Comparison of ENCODE assay signal across 17 cellular contexts in the genomic region with DNA sequence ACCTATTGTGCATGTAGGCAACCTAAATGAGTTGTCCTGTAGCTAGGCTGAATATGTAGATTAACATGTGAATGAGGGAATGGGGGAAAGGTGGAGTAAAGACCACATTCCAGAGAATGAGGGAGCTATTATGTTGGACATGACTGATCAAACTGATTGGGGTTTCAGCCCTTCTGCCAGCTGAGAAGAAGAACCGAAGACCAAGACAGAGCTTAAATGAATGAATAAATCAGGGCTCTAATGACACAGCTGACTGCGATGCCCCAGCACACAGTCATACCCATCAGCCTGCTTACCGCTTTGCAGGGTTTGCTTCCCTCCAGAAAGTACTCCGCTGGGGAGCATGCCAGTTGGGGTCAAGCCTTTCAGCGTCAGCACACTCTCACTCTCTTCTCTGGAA.
"Had no signal": no experiment of that assay in that cellular context is flagged by ENCODE, and none has a peak within 500 bp of the region (broad histone marks: within the 10 kb centered on the region; RNA-seq: fewer than 3 reads in every experiment).

No MANE protein-coding gene starts in this region.

- H3K9me3 Mint-ChIP-seq: activated CD4-positive, alpha-beta T cell treated with anti-CD3 and anti-CD28 coated beads, Interleukin-2, amount 10 ng/mL, durations not matched to agents 7 days and 5 days; activated naive CD8-positive, alpha-beta T cell treated with anti-CD3 and anti-CD28 coated beads, Interleukin-2, amount 10 ng/mL, durations not matched to agents 7 days and 5 days; activated T-cell treated with anti-CD3 and anti-CD28 coated beads, Interleukin-2, amount 50 U/mL, for 24 hours; activated T-helper 2 cell treated with anti-CD3 and anti-CD28 coated beads, Interferon-gamma antibody, Interleukin-2, Interleukin-4, amounts not matched to agents 10 μg/mL and 5 μg/mL and 100 μg/mL, durations not matched to agents 14 hours and 24 hours and 36 hours; nephron had no signal

- H3K27me3 ChIP-seq: body of pancreas, gastrocnemius medialis, thyroid gland had no signal

- H3K27ac Mint-ChIP-seq: activated CD4-positive, alpha-beta T cell treated with anti-CD3 and anti-CD28 coated beads, Interleukin-2, amount 10 ng/mL, durations not matched to agents 7 days and 5 days; activated CD8-positive, alpha-beta T cell treated with anti-CD3 and anti-CD28 coated beads, Interleukin-2, amount 10 ng/mL, durations not matched to agents 7 days and 5 days; activated naive CD8-positive, alpha-beta T cell treated with anti-CD3 and anti-CD28 coated beads, Interleukin-2, amount 10 ng/mL, durations not matched to agents 7 days and 5 days; activated T-cell treated with anti-CD3 and anti-CD28 coated beads, Interleukin-2, amount 50 U/mL, for 24 hours; activated T-helper 2 cell treated with anti-CD3 and anti-CD28 coated beads, Interferon-gamma antibody, Interleukin-2, Interleukin-4, amounts not matched to agents 10 μg/mL and 5 μg/mL and 100 μg/mL, durations not matched to agents 14 hours and 24 hours and 36 hours; nephron had no signal

- H3K4me1 Mint-ChIP-seq: nephron had no signal

- H3K4me3 ChIP-seq: body of pancreas, gastrocnemius medialis, thyroid gland had no signal

- H3K9me3 ChIP-seq: body of pancreas, gastrocnemius medialis, thyroid gland had no signal

- DNase-seq: activated CD4-positive, alpha-beta T cell treated with anti-CD3 and anti-CD28 coated beads, Interleukin-2, amount 10 ng/mL, durations not matched to agents 7 days and 5 days; activated CD8-positive, alpha-beta T cell treated with anti-CD3 and anti-CD28 coated beads, Interleukin-2, amount 10 ng/mL, durations not matched to agents 7 days and 5 days; activated naive CD4-positive, alpha-beta T cell treated with Interleukin-2 at 50 U/mL for 16 hours; activated naive CD8-positive, alpha-beta T cell treated with anti-CD3 and anti-CD28 coated beads, Interleukin-2, amount 10 ng/mL, durations not matched to agents 7 days and 5 days; activated T-cell treated with anti-CD3 and anti-CD28 coated beads, Interleukin-2, amount 50 U/mL, for 24 hours; body of pancreas; central memory CD4-positive, alpha-beta T cell; gastrocnemius medialis; kidney; midbrain; occipital lobe; stimulated activated CD8-positive, alpha-beta memory T cell treated with anti-CD3 and anti-CD28 coated beads, Interleukin-4, amount 100 ng/mL, for 48 hours; stimulated activated naive CD4-positive, alpha-beta T cell; T1000; thyroid gland had no signal

- H3K4me1 ChIP-seq: body of pancreas, gastrocnemius medialis, thyroid gland had no signal

- H3K27ac ChIP-seq: body of pancreas, gastrocnemius medialis, thyroid gland had no signal

- H3K27me3 Mint-ChIP-seq: activated CD4-positive, alpha-beta T cell treated with anti-CD3 and anti-CD28 coated beads, Interleukin-2, amount 10 ng/mL, durations not matched to agents 7 days and 5 days; activated naive CD8-positive, alpha-beta T cell treated with anti-CD3 and anti-CD28 coated beads, Interleukin-2, amount 10 ng/mL, durations not matched to agents 7 days and 5 days; activated T-cell treated with anti-CD3 and anti-CD28 coated beads, Interleukin-2, amount 50 U/mL, for 24 hours had no signal

- H3K4me3 Mint-ChIP-seq: activated CD4-positive, alpha-beta T cell treated with anti-CD3 and anti-CD28 coated beads, Interleukin-2, amount 10 ng/mL, durations not matched to agents 7 days and 5 days; activated CD8-positive, alpha-beta T cell treated with anti-CD3 and anti-CD28 coated beads, Interleukin-2, amount 10 ng/mL, durations not matched to agents 7 days and 5 days; activated naive CD8-positive, alpha-beta T cell treated with anti-CD3 and anti-CD28 coated beads, Interleukin-2, amount 10 ng/mL, durations not matched to agents 7 days and 5 days; activated T-cell treated with anti-CD3 and anti-CD28 coated beads, Interleukin-2, amount 50 U/mL, for 24 hours; nephron had no signal

- H3K36me3 ChIP-seq: thyroid gland had no signal
